ENCODE assay signal across 1 cellular context in genomic region chr17:37312137-37312923, GRCh38.
TF ChIP-seq lines count a peak whose summit lies in the region.

No MANE protein-coding gene starts in this region.

TF ChIP-seq in WTC11, 78 proteins besides CTCF, POLR2A, EP300 and RAD21 (continued from another document):
- TF ChIP-seq MAX (CRISPR knock-in tag; IDR thresholded peaks at IDR 0.05) = no peak
- no peak for TF ChIP-seq ZNF416 (CRISPR knock-in tag; IDR thresholded peaks at IDR 0.05)
- no peak for TF ChIP-seq ATF3 (CRISPR knock-in tag; conservative IDR thresholded peaks at IDR 0.05)
- no peak for TF ChIP-seq STAT6 (CRISPR knock-in tag; conservative IDR thresholded peaks at IDR 0.05; ENCODE audit: low read depth)
- TF ChIP-seq SP1 (CRISPR knock-in tag; conservative IDR thresholded peaks at IDR 0.05) = no peak
- TF ChIP-seq NFYB (CRISPR knock-in tag; conservative IDR thresholded peaks at IDR 0.05; ENCODE audit: low read depth) = no peak
- TF ChIP-seq CREM (CRISPR knock-in tag; IDR thresholded peaks at IDR 0.05) = no peak
- no peak for TF ChIP-seq CBFB (CRISPR knock-in tag; IDR thresholded peaks at IDR 0.05; ENCODE audit: low read depth)
- TF ChIP-seq TEAD4 (CRISPR knock-in tag; IDR thresholded peaks at IDR 0.05) = no peak
- TF ChIP-seq, protein P1, sequence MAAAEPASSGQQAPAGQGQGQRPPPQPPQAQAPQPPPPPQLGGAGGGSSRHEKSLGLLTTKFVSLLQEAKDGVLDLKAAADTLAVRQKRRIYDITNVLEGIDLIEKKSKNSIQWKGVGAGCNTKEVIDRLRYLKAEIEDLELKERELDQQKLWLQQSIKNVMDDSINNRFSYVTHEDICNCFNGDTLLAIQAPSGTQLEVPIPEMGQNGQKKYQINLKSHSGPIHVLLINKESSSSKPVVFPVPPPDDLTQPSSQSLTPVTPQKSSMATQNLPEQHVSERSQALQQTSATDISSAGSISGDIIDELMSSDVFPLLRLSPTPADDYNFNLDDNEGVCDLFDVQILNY (CRISPR knock-in tag; IDR thresholded peaks at IDR 0.05) = no peak
- TF ChIP-seq, protein P2, sequence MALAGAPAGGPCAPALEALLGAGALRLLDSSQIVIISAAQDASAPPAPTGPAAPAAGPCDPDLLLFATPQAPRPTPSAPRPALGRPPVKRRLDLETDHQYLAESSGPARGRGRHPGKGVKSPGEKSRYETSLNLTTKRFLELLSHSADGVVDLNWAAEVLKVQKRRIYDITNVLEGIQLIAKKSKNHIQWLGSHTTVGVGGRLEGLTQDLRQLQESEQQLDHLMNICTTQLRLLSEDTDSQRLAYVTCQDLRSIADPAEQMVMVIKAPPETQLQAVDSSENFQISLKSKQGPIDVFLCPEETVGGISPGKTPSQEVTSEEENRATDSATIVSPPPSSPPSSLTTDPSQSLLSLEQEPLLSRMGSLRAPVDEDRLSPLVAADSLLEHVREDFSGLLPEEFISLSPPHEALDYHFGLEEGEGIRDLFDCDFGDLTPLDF (CRISPR knock-in tag; IDR thresholded peaks at IDR 0.05) = no peak
